ENCODE assay signal across 24 cellular contexts in the genomic region with DNA sequence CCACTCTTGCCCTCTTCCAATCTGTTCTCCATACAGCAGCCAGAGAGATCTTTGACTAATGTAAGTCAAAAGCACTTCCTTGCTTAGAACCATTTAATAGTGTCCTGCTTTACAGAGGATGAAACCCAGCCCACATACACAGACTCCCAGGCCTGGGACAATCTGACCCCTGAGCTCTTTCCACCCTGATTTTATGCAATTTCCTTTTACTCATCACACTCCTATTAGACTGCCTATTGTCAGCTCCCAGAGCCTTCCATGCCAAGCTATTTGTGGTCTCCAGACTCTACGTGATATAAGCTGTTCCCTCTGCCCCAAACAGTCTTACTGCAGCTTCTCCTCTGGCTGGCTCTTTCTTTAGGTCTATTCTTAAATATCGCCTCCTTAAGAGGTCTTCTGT. TPM values are rescaled to one million over a fixed set of nuclear protein-coding genes. Genes with fewer than 3 reads are reported as not detected.
A peak's percentile ranks its signal among the peaks of the same experiment; 100 is the strongest.
DNase-seq lines count a peak whose midpoint lies in the region; TF ChIP-seq lines count a peak whose summit lies in the region.
"Had no signal": no experiment of that assay in that cellular context is flagged by ENCODE, and none has a peak within 500 bp of the region (broad histone marks: within the 10 kb centered on the region; RNA-seq: fewer than 3 reads in every experiment).

No MANE protein-coding gene starts in this region.

- TF ChIP-seq CTCF in cardiac fibroblast (IDR thresholded peaks at IDR 0.05; ENCODE audit: low read depth, low read length), result no peak
- no peak for TF ChIP-seq CTCF in GM10266 (IDR thresholded peaks at IDR 0.05; ENCODE audit: control insufficient read depth, insufficient read depth, low read depth, missing control alignments)

- DNase-seq in AG08395 (ENCODE audit: low spot score) (peak; percentile 31), LHCN-M2 (ENCODE audit: low read depth) (peak; percentile 65), cardiac fibroblast (ENCODE audit: low read depth in 2 of 2) (peak; percentile 78 to 88), lung microvascular endothelial cell (ENCODE audit: low read depth in 2 of 2) (peak; percentile 80 to 83), GM10266 (ENCODE audit: extremely low spot score) (no peak), NCI-H2227 treated with DMSO at 0.1 percent for 48 hours (lab: John Stamatoyannopoulos, UW) (no peak), nucleus accumbens (lab: John Stamatoyannopoulos, UW) (no peak)
- no peak for DNase-seq in activated CD4-positive, alpha-beta T cell treated with anti-CD3 and anti-CD28 coated beads, Interleukin-2, amount 50 U/mL, for 4 hours
- DNase-seq: adrenal gland; CD4-positive, CD25-positive, alpha-beta regulatory T cell; DMS53; glutamatergic neuron; Kasumi-1; natural killer cell; NCI-H1436 treated with DMSO at 0.1 percent for 48 hours; NCI-H345; psoas muscle; Right ventricle myocardium superior; stimulated activated naive B cell treated with anti-CD40 and anti-IgM and Interleukin-4, amounts not matched to agents 10 μg/mL and 1 μg/mL and 100 μg/mL, for 72 hours; T-cell; transverse colon; WERI-Rb-1 had no signal

- no peak overlapping the region for H3K4me3 ChIP-seq in cardiac fibroblast (replicated peaks in 1 of 2; ENCODE audit: low read depth in 2 of 2, low read length in 2 of 2)
- H3K4me3 ChIP-seq: A549, adrenal gland, HAP-1, psoas muscle, transverse colon had no signal

RNA-seq across cellular contexts. Expression of gene ME3, which starts 28.1 kb away (rescaled TPM):
- total RNA-seq in LHCN-M2 (2014; rRNA removed), result 17.3 and 22.1 TPM in 2 replicates
- 18.5 TPM for polyA plus RNA-seq in LHCN-M2 (2012)
- 23.6 and 31.4 TPM in 2 replicates for total RNA-seq in lung microvascular endothelial cell

Comparison
In these comparisons a context has a peak if more than half of its experiments do, and no peak if none do; other contexts are left out.
1. DNase-seq: peak in AG08395 (single experiment), LHCN-M2 (single experiment), cardiac fibroblast (2 of 2) and lung microvascular endothelial cell (2 of 2); none in GM10266 (single experiment), NCI-H2227 treated with DMSO at 0.1 percent for 48 hours (single experiment), activated CD4-positive, alpha-beta T cell treated with anti-CD3 and anti-CD28 coated beads, Interleukin-2, amount 50 U/mL, for 4 hours (0 of 2) and nucleus accumbens (0 of 56).